In genomic region chr19:9309139-9309973, GRCh38 we compare ENCODE assay signal across 8 cellular contexts. TPM values are rescaled to one million over a fixed set of nuclear protein-coding genes. Genes with fewer than 3 reads are reported as not detected.
A peak's percentile ranks its signal among the peaks of the same experiment; 100 is the strongest.
DNase-seq lines count a peak whose midpoint lies in the region; ATAC-seq and TF ChIP-seq lines count a peak whose summit lies in the region.

Gene ZNF699 (minus strand): TSS chr19:9309838. CDS start chr19:9305119, 4,719 bp downstream.

- no peaks in the 10 kb centered on the region for H3K4me1 Mint-ChIP-seq in Caco-2 (ENCODE audit: low read depth, unreplicated experiment)

- TF ChIP-seq CTCF in Caco-2 (IDR thresholded peaks at IDR 0.05; ENCODE audit: insufficient read depth in 1 of 2, low read depth in 1 of 2, low read length in 1 of 2, severe bottlenecking in 1 of 2, unreplicated experiment in 1 of 2): no peak

- DNase-seq in Caco-2: peak; percentile 90 to 96
- peak; percentile 80 to 99 (median 98) for DNase-seq in HUDEP-2 (lab: John Stamatoyannopoulos, UW; ENCODE audit: unreplicated experiment in 76 of 76)
- DNase-seq in NOMO-1 treated with dmso at 0.1 percent for 144 hours (lab: John Stamatoyannopoulos, UW; ENCODE audit: unreplicated experiment): peak; percentile 97
- peak; percentile 97 for DNase-seq in activated CD8-positive, alpha-beta memory T cell treated with anti-CD3 and anti-CD28 coated beads, Interleukin-2, amount 50 U/mL, for 48 hours
- peak; percentile 89 for DNase-seq in epidermal melanocyte (ENCODE audit: insufficient read length, low spot score)
- DNase-seq in middle frontal gyrus (ENCODE audit: extremely low spot score, low spot score): peak; percentile 94
- peak; percentile 98 to 99 for DNase-seq in stimulated activated CD8-positive, alpha-beta memory T cell treated with anti-CD3 and anti-CD28 coated beads, Interleukin-2, amount 100 ng/mL, for 1 hour (ENCODE audit: low read depth in 2 of 2)

- peak within 1 kb of the TSS; percentile 51 for H3K4me3 ChIP-seq in Caco-2 (ENCODE audit: low read depth, low read length)

- H3K36me3 ChIP-seq in Caco-2 (ENCODE audit: control insufficient read depth, insufficient read depth, low read length): no peaks in the 10 kb centered on the region

- peak within 1 kb of the TSS; percentile 79 for H3K27ac Mint-ChIP-seq in Caco-2 (ENCODE audit: unreplicated experiment)

- no TSS peak for BruUV-seq in Caco-2 (replicated peaks; lab: Mats Ljungman, UMichigan)

- peaks cover 10% of the 10 kb centered on the region; the same call in 1 of the 2 replicates for H3K9me3 ChIP-seq in Caco-2

- ATAC-seq in GM21390 (IDR thresholded peaks at IDR 0.05; ENCODE audit: unreplicated experiment): peak; percentile 84

- H3K27me3 ChIP-seq in Caco-2 (replicated peaks; ENCODE audit: control insufficient read depth, insufficient read depth, low read length): no peaks in the 10 kb centered on the region

- CTCF ChIA-PET in Caco-2 (lab: Charles Lee): no interaction called here

- peak within 1 kb of the TSS; percentile 77 for H3K4me3 Mint-ChIP-seq in Caco-2 (ENCODE audit: unreplicated experiment)

- peaks cover 16% of the 10 kb centered on the region for H3K36me3 Mint-ChIP-seq in Caco-2 (ENCODE audit: insufficient read depth, unreplicated experiment)

- POLR2A ChIA-PET in Caco-2 (lab: Charles Lee): no interaction called here

- no peaks in the 10 kb centered on the region for H3K4me1 ChIP-seq in Caco-2

- H3K9me3 Mint-ChIP-seq in Caco-2 (ENCODE audit: unreplicated experiment): no peaks in the 10 kb centered on the region

- no peaks in the 10 kb centered on the region for H3K27me3 Mint-ChIP-seq in Caco-2 (ENCODE audit: insufficient read depth, unreplicated experiment)

- intact Hi-C loops in Caco-2 (cut with micrococcal nuclease; ENCODE audit: unreplicated experiment): no loop called here

RNA-seq across cellular contexts. Expression of gene ZNF699, which starts in this region (rescaled TPM):
- 0.77 and 2.0 TPM in 2 replicates for total RNA-seq in Caco-2 (2022)

Comparison
In these comparisons a context has a peak if more than half of its experiments do, and no peak if none do; other contexts are left out.
1. Peak in every context shown above with its lines: DNase-seq, ATAC-seq and H3K4me3 ChIP-seq.